ENCODE assay signal across 22 cellular contexts in the genomic region with DNA sequence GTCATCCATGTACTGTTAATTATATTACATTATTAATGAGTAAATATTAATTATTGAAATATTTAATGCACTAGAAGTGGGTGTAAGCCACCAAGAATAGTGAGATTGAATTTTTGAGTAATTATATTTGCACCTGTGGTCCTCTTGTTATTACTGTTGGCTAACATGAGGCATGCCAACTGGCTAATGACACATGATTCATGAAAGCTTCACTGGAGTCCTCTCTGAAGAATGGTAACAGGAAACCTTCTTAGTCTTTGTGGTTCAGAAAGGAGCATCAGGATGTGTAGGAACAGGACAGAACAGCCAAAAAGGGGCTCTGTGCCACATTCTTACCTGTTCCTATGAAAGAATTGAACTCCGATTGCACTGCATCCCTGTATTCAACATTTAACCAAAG.
"Had no signal": no experiment of that assay in that cellular context is flagged by ENCODE, and none has a peak within 500 bp of the region (broad histone marks: within the 10 kb centered on the region; RNA-seq: fewer than 3 reads in every experiment).

No MANE protein-coding gene starts in this region.

- H3K9ac ChIP-seq: neural progenitor cell, parathyroid adenoma had no signal

- H3K4me3 Mint-ChIP-seq: activated T-cell treated with anti-CD3 and anti-CD28 coated beads, Interleukin-2, amount 50 U/mL, for 72 hours; effector memory CD8-positive, alpha-beta T cell; naive thymus-derived CD8-positive, alpha-beta T cell; neural progenitor cell had no signal

- H3K9me3 ChIP-seq: psoas muscle had no signal

- H2AFZ ChIP-seq: neural progenitor cell, parathyroid adenoma had no signal

- H3K4me2 ChIP-seq: neural progenitor cell had no signal

- H3K27ac ChIP-seq: cardiac muscle cell, coronary artery, neural progenitor cell, parathyroid adenoma, psoas muscle, spleen, tibial nerve had no signal

- H3K4me1 ChIP-seq: neural progenitor cell, parathyroid adenoma, psoas muscle, spleen, tibial nerve had no signal

- H3K27ac Mint-ChIP-seq: activated naive CD4-positive, alpha-beta T cell treated with anti-CD3 and anti-CD28 coated beads, Interleukin-2, amount 50 U/mL, for 72 hours; activated T-cell treated with anti-CD3 and anti-CD28 coated beads, Interleukin-2, amount 50 U/mL, for 72 hours; effector memory CD8-positive, alpha-beta T cell; naive thymus-derived CD8-positive, alpha-beta T cell; neural progenitor cell had no signal

- ATAC-seq: activated naive CD4-positive, alpha-beta T cell treated with anti-CD3 and anti-CD28 coated beads, Interleukin-2, amount 50 U/mL, for 72 hours; activated T-cell treated with anti-CD3 and anti-CD28 coated beads, Interleukin-2, amount 50 U/mL, for 72 hours; effector memory CD8-positive, alpha-beta T cell; left ventricle myocardium superior; naive thymus-derived CD8-positive, alpha-beta T cell; right cardiac atrium had no signal

- DNase-seq: activated CD4-positive, alpha-beta T cell treated with anti-CD3 and anti-CD28 coated beads for 4 hours; activated CD4-positive, alpha-beta T cell treated with anti-CD3 and anti-CD28 coated beads, Interleukin-2, amount 50 U/mL, for 4 hours; activated CD4-positive, CD25-positive, alpha-beta regulatory T cell; activated naive CD4-positive, alpha-beta T cell; activated T-cell treated with anti-CD3 and anti-CD28 coated beads for 4 hours; activated T-cell treated with anti-CD3 and anti-CD28 coated beads, Interleukin-2, amount 50 U/mL, for 72 hours; cerebellar nuclear complex; effector memory CD8-positive, alpha-beta T cell; erythroblast; left ventricle myocardium superior; naive thymus-derived CD8-positive, alpha-beta T cell; occipital lobe; psoas muscle; right cardiac atrium; spleen; stimulated activated naive CD4-positive, alpha-beta T cell treated with Interleukin-2 at 50 U/mL for 16 hours had no signal

- H3K4me3 ChIP-seq: cardiac muscle cell, coronary artery, neural progenitor cell, psoas muscle, spleen, tibial nerve had no signal

- H3K27me3 Mint-ChIP-seq: effector memory CD8-positive, alpha-beta T cell had no signal

- H3K36me3 ChIP-seq: cardiac muscle cell, neural progenitor cell, spleen, tibial nerve had no signal

- H3K79me2 ChIP-seq: parathyroid adenoma had no signal

- H3K27me3 ChIP-seq: cardiac muscle cell, neural progenitor cell, spleen, tibial nerve had no signal
